In genomic region chr18:45806226-45806625, GRCh38 we compare ENCODE assay signal across 16 cellular contexts. TPM values are rescaled to one million over a fixed set of nuclear protein-coding genes. Genes with fewer than 3 reads are reported as not detected.
DNase-seq lines count a peak whose midpoint lies in the region; ATAC-seq, FAIRE-seq and TF ChIP-seq lines count a peak whose summit lies in the region.
"Had no signal": no experiment of that assay in that cellular context is flagged by ENCODE, and none has a peak within 500 bp of the region (broad histone marks: within the 10 kb centered on the region; RNA-seq: fewer than 3 reads in every experiment).

No MANE protein-coding gene starts in this region.

- TF ChIP-seq CTCF in A549 (IDR thresholded peaks at IDR 0.05) (no peak), HFFc6 (IDR thresholded peaks at IDR 0.05) (no peak), astrocyte (IDR thresholded peaks at IDR 0.05; ENCODE audit: insufficient read depth, low read depth, low read length) (no peak), foreskin keratinocyte (conservative IDR thresholded peaks at IDR 0.05) (no peak), GM13976 (IDR thresholded peaks at IDR 0.05; ENCODE audit: borderline replicate concordance, control extremely low read depth, extremely low read depth, insufficient read depth, missing control alignments) (no peak)

- DNase-seq in A549 (ENCODE audit: low read depth in 1 of 2, low spot score in 1 of 2) (no peak), HFFc6 (no peak), astrocyte (ENCODE audit: low read depth) (peak; percentile 85), foreskin keratinocyte (peak in 1 of 2 donors; percentile 71), GM13976 (ENCODE audit: low spot score) (no peak)
- no peak for DNase-seq in stimulated activated CD4-positive, alpha-beta T cell treated with anti-CD3 and anti-CD28 coated beads, Interleukin-2, amount 100 ng/mL, for 24 hours
- DNase-seq: activated CD4-positive, alpha-beta T cell treated with anti-CD3 and anti-CD28 coated beads, Interleukin-2, amount 10 ng/mL, durations not matched to agents 24 days and 14 days; activated naive CD8-positive, alpha-beta T cell treated with anti-CD3 and anti-CD28 coated beads, Interleukin-2, amount 10 ng/mL, durations not matched to agents 7 days and 5 days; Caco-2; NCI-H2029 treated with DMSO at 0.1 percent for 48 hours; SIG-M5; stimulated activated CD4-positive, alpha-beta T cell treated with anti-CD3 and anti-CD28 coated beads, Interleukin-15, amount 100 ng/mL, for 24 hours; T1000 had no signal

- peak overlapping the region; percentile 71 for H3K9ac ChIP-seq in astrocyte (ENCODE audit: low read length)

- WGBS in A549 (ENCODE audit: missing lambda C conversion rate): 81% methylated on average over 2 of the region's 2 CpGs

- no peak overlapping the region for H3K4me2 ChIP-seq in A549
- peak overlapping the region; percentile 42 for H3K4me2 ChIP-seq in astrocyte (ENCODE audit: low read length)

- H3K36me3 Mint-ChIP-seq in HFFc6 (ENCODE audit: low read depth) (peaks cover 37% of the 10 kb centered on the region), astrocyte (ENCODE audit: low read depth, unreplicated experiment) (no peaks in the 10 kb centered on the region)

- H3K27ac Mint-ChIP-seq in HFFc6 (peak overlapping the region; percentile 79), astrocyte (ENCODE audit: unreplicated experiment) (peak overlapping the region; percentile 95)
- H3K27ac Mint-ChIP-seq: activated CD4-positive, alpha-beta T cell treated with anti-CD3 and anti-CD28 coated beads, Interleukin-2, amount 10 ng/mL, durations not matched to agents 24 days and 14 days; activated naive CD8-positive, alpha-beta T cell treated with anti-CD3 and anti-CD28 coated beads, Interleukin-2, amount 10 ng/mL, durations not matched to agents 7 days and 5 days had no signal

- H3K4me3 Mint-ChIP-seq in HFFc6 (no peak overlapping the region), astrocyte (ENCODE audit: unreplicated experiment) (no peak overlapping the region)
- H3K4me3 Mint-ChIP-seq: activated CD4-positive, alpha-beta T cell treated with anti-CD3 and anti-CD28 coated beads, Interleukin-2, amount 10 ng/mL, durations not matched to agents 24 days and 14 days; activated naive CD8-positive, alpha-beta T cell treated with anti-CD3 and anti-CD28 coated beads, Interleukin-2, amount 10 ng/mL, durations not matched to agents 7 days and 5 days had no signal

- no peak for TF ChIP-seq RAD21 in A549 (conservative IDR thresholded peaks at IDR 0.05 in 1 of 2, IDR thresholded peaks at IDR 0.05 in 1 of 2)

- in situ Hi-C loops in GM13976 (cut with MboI; ENCODE audit: low sequenced_read_pairs, unreplicated experiment): no loop called here

- H3K27me3 ChIP-seq in astrocyte (ENCODE audit: insufficient read depth, low read length) (no peaks in the 10 kb centered on the region), foreskin keratinocyte (no peaks in the 10 kb centered on the region)

- no peaks in the 10 kb centered on the region for H3K27me3 Mint-ChIP-seq in HFFc6 (ENCODE audit: insufficient read depth)
- H3K27me3 Mint-ChIP-seq in astrocyte (ENCODE audit: low read depth, unreplicated experiment): no peaks in the 10 kb centered on the region
- H3K27me3 Mint-ChIP-seq: activated naive CD8-positive, alpha-beta T cell treated with anti-CD3 and anti-CD28 coated beads, Interleukin-2, amount 10 ng/mL, durations not matched to agents 7 days and 5 days had no signal

- peaks cover 59% of the 10 kb centered on the region for H3K4me1 Mint-ChIP-seq in HFFc6 (ENCODE audit: low read depth)
- peaks cover 26% of the 10 kb centered on the region for H3K4me1 Mint-ChIP-seq in astrocyte (ENCODE audit: low read depth, unreplicated experiment)

- TF ChIP-seq EP300 in A549 (IDR thresholded peaks at IDR 0.05): no peak

- H3K79me2 ChIP-seq in astrocyte (ENCODE audit: insufficient read depth, low read length): no peaks in the 10 kb centered on the region

- H3K9me3 ChIP-seq in A549: peaks cover 12% of the 10 kb centered on the region
- H3K9me3 ChIP-seq in astrocyte (ENCODE audit: insufficient read depth, low read depth, low read length): no peaks in the 10 kb centered on the region
- H3K9me3 ChIP-seq: Caco-2, prostate gland had no signal

- ATAC-seq in A549: no peak
- ATAC-seq in foreskin keratinocyte: peak; percentile 44
- no peak for ATAC-seq in HG02870 (IDR thresholded peaks at IDR 0.05; ENCODE audit: unreplicated experiment)
- ATAC-seq in HG03521 (IDR thresholded peaks at IDR 0.05; ENCODE audit: unreplicated experiment): no peak

- H3K9me3 Mint-ChIP-seq in HFFc6 (peaks cover 20% of the 10 kb centered on the region), astrocyte (ENCODE audit: unreplicated experiment) (peaks cover 13% of the 10 kb centered on the region)

- CTCF ChIA-PET in A549 (lab: Yijun Ruan, JAX): interaction anchor here (0.9 to 1.4 kb wide), 4 partner anchors 25 to 81 kb away, joined by 3 to 5 read pairs (median 4); no protein-coding TSS in a partner anchor

- POLR2A ChIA-PET in A549 (lab: Yijun Ruan, JAX): no interaction called here

- FAIRE-seq in A549 (lab: Jason Lieb, UNC): no peak
- FAIRE-seq in astrocyte (lab: Jason Lieb, UNC): no peak

- H4K20me1 ChIP-seq in astrocyte (ENCODE audit: insufficient read depth, low read length): no peaks in the 10 kb centered on the region

- H2AFZ ChIP-seq in astrocyte (ENCODE audit: low read depth, low read length): peak overlapping the region; percentile 68

- TF ChIP-seq POLR2A in A549 (IDR thresholded peaks at IDR 0.05; ENCODE audit: low read length): no peak

- H3K36me3 ChIP-seq in astrocyte (ENCODE audit: insufficient read depth, low read length): no peaks in the 10 kb centered on the region
- H3K36me3 ChIP-seq: prostate gland had no signal

- H3K4me3 ChIP-seq in A549 (no peak overlapping the region), astrocyte (ENCODE audit: insufficient read depth, low read depth, low read length) (no peak overlapping the region)
- H3K4me3 ChIP-seq: prostate gland had no signal

- H3K27ac ChIP-seq in A549 (peak overlapping the region; percentile 16 to 62; a peak in 2 of 6 replicates), astrocyte (ENCODE audit: low read depth, low read length) (peak overlapping the region; percentile 89), foreskin keratinocyte (peak overlapping the region; percentile 82)
- H3K27ac ChIP-seq: prostate gland had no signal

- H3K4me1 ChIP-seq in A549 (peaks cover 19% of the 10 kb centered on the region), astrocyte (ENCODE audit: insufficient read depth, low read length) (peaks cover 32% of the 10 kb centered on the region), foreskin keratinocyte (peaks cover 47% of the 10 kb centered on the region)
- H3K4me1 ChIP-seq: Caco-2 had no signal

TF ChIP-seq in A549, 52 proteins besides CTCF, POLR2A, EP300 and RAD21:
- no peak for TF ChIP-seq KDM5A (IDR thresholded peaks at IDR 0.05)
- no peak for TF ChIP-seq NFE2L2 (conservative IDR thresholded peaks at IDR 0.05; ENCODE audit: low read length)

RNA-seq across cellular contexts. Expression of gene SIGLEC15, which starts 19.2 kb away (rescaled TPM):
- not detected in 2 replicates for polyA plus RNA-seq in A549 (2011; rRNA removed)
- polyA plus RNA-seq in A549 (2012; cell fraction: cytosol; rRNA removed): 0.01 TPM in 1 of 2 replicates, not detected in the other
- polyA plus RNA-seq in A549 (2012; cell fraction: nucleus; rRNA removed): 0.02 and 0.04 TPM in 2 replicates
- polyA plus RNA-seq in A549 (2017; fragmentation: RNase III; extraction: RNeasy Plus Mini Kit Qiagen cat#74134 plus additional on column Dnase treatment): not detected in 3 replicates
- not detected in 2 replicates for polyA minus RNA-seq in A549 (2011; rRNA and poly(A)+ RNA removed)
- under 1 TPM; 0.40 to 0.91 (median 0.61) TPM for total RNA-seq in HFFc6 (2021; fragmentation: NEBNext Ultra II Directional; extraction: Animal tissue kit (Norgen Biotek cat#: 25700))
- 0.19 and 0.27 TPM in 2 replicates for total RNA-seq in astrocyte
- total RNA-seq in foreskin keratinocyte: 0.18 and 0.20 TPM in 2 replicates
- 0.10 and 0.22 TPM in 2 replicates for polyA plus RNA-seq in foreskin keratinocyte
- total RNA-seq: activated CD4-positive, alpha-beta T cell treated with anti-CD3 and anti-CD28 coated beads, Interleukin-2, amount 10 ng/mL, durations not matched to agents 24 days and 14 days; activated naive CD8-positive, alpha-beta T cell treated with anti-CD3 and anti-CD28 coated beads, Interleukin-2, amount 10 ng/mL, durations not matched to agents 7 days and 5 days; Caco-2 had no signal

Comparison
In these comparisons a context has a peak if more than half of its experiments do, and no peak if none do; other contexts are left out.
1. H3K27ac ChIP-seq: peak in every context shown above with its lines; median percentile 89 in astrocyte; 82 in foreskin keratinocyte; 39 in A549.